ENCODE assay signal across 9 cellular contexts in the genomic region with DNA sequence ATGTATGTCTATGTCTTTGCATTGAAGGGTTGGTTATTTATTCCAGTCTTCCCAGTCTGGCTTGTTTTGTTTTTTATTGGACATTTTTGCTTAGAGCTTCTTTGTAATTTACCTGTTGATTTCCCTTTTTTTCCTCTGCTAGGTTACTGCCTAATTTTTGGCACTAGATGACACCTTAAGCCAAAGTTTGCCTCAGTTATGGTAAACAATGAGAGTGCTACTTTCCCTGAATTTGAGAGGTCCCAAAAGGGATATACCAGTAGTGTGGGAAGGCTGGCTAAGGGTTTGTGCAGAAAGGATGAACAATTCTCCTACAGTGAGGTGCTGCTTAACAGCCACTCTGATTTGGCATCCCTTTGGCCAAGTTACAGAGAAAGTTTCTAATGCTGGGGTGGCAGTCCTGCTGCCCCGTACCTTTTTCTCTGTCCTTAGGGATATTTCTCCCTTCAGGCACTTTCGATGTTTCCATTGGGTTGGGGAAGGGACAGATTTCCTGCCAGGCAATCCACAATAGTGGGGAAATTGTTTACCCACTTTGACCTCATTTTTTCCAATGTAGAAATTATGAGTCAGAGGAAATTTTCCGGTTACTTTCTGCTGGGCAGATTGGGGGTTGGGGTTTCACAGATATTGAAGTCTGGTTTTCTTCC.
DNase-seq lines count a peak whose midpoint lies in the region; ATAC-seq and TF ChIP-seq lines count a peak whose summit lies in the region.
"Had no signal": no experiment of that assay in that cellular context is flagged by ENCODE, and none has a peak within 500 bp of the region (broad histone marks: within the 10 kb centered on the region; RNA-seq: fewer than 3 reads in every experiment).

No MANE protein-coding gene starts in this region.

- POLR2A ChIA-PET in PC-9 (lab: Charles Lee; ENCODE audit: unreplicated experiment), result no interaction called here
- POLR2A ChIA-PET in A673 (lab: Charles Lee; ENCODE audit: low non-redundant PET), result no interaction called here

- H3K27me3 ChIP-seq in PC-9 (ENCODE audit: insufficient read depth, low read depth) (no peaks in the 10 kb centered on the region), muscle layer of duodenum (ENCODE audit: low read depth, low read length) (no peaks in the 10 kb centered on the region), A673 (replicated peaks; ENCODE audit: insufficient read depth, low read depth, low read length, poor library complexity) (no peaks in the 10 kb centered on the region)
- H3K27me3 ChIP-seq: heart left ventricle had no signal

- ATAC-seq in sciatic nerve (no peak), GM21360 (IDR thresholded peaks at IDR 0.05; ENCODE audit: unreplicated experiment) (no peak)

- DNase-seq in AG20443 (ENCODE audit: low spot score), result peak; percentile 60
- peak; percentile 41 to 88 for DNase-seq in PC-9
- DNase-seq in epithelial cell of esophagus (ENCODE audit: low read depth), result peak; percentile 80
- DNase-seq in sciatic nerve (ENCODE audit: low spot score), result no peak
- DNase-seq in A673 (ENCODE audit: low spot score), result no peak
- no peak for DNase-seq in caudate nucleus (lab: John Stamatoyannopoulos, UW)
- DNase-seq: heart left ventricle had no signal

- no peaks in the 10 kb centered on the region for H3K9me2 ChIP-seq in PC-9 (ENCODE audit: insufficient read depth)

- BruUV-seq in PC-9 (replicated peaks; lab: Mats Ljungman, UMichigan) (TSS peak; percentile 89), A673 (replicated peaks; lab: Mats Ljungman, UMichigan) (no TSS peak)

- peak overlapping the region; percentile 5; the same call in 1 of the 2 replicates for H2AFZ ChIP-seq in PC-9

- intact Hi-C loops in PC-9 (cut with micrococcal nuclease; ENCODE audit: unreplicated experiment) (loop anchor here (1.0 to 5.0 kb wide), 4 partner anchors 24 to 110 kb away; no protein-coding TSS in a partner anchor), sciatic nerve (cut with DNase I) (loop anchor here (2.0 kb wide), 1 partner anchor 361 kb away; no protein-coding TSS in a partner anchor), A673 (cut with micrococcal nuclease; ENCODE audit: unreplicated experiment) (no loop called here)

- H3K9me3 ChIP-seq in PC-9 (ENCODE audit: insufficient read depth, low read depth) (peaks cover 8% of the 10 kb centered on the region), muscle layer of duodenum (ENCODE audit: control insufficient read depth in 1 of 2, low read length in 2 of 2) (no peaks in the 10 kb centered on the region), A673 (ENCODE audit: low read depth, low read length, poor library complexity, severe bottlenecking) (peaks cover 8% of the 10 kb centered on the region)

- peaks cover 18% of the 10 kb centered on the region for H3F3A ChIP-seq in PC-9 (ENCODE audit: insufficient read depth, low read depth)

- H4K20me1 ChIP-seq in PC-9 (ENCODE audit: insufficient read depth), result no peaks in the 10 kb centered on the region

- CTCF ChIA-PET in PC-9 (lab: Charles Lee) (no interaction called here), A673 (lab: Charles Lee) (no interaction called here)

- H3K36me3 ChIP-seq in PC-9 (ENCODE audit: low read depth) (peaks cover 13% of the 10 kb centered on the region), muscle layer of duodenum (ENCODE audit: control insufficient read depth in 1 of 2, insufficient read depth in 2 of 2, low read length in 2 of 2) (no peaks in the 10 kb centered on the region), A673 (ENCODE audit: insufficient read depth, low read length, poor library complexity, severe bottlenecking) (no peaks in the 10 kb centered on the region)

- H3K79me2 ChIP-seq in PC-9 (ENCODE audit: low read depth), result peaks cover 3% of the 10 kb centered on the region; the same call in 1 of the 2 replicates

- H3K4me1 ChIP-seq in PC-9 (replicated peaks; ENCODE audit: insufficient read depth), result peaks cover 51% of the 10 kb centered on the region
- no peaks in the 10 kb centered on the region for H3K4me1 ChIP-seq in muscle layer of duodenum (ENCODE audit: control insufficient read depth in 1 of 2, insufficient read depth in 2 of 2, low read length in 2 of 2)
- no peaks in the 10 kb centered on the region for H3K4me1 ChIP-seq in A673 (ENCODE audit: insufficient read depth, low read length, poor library complexity, severe bottlenecking)

- TF ChIP-seq CTCF in PC-9 (conservative IDR thresholded peaks at IDR 0.05), result no peak
- no peak for TF ChIP-seq CTCF in epithelial cell of esophagus (IDR thresholded peaks at IDR 0.05; ENCODE audit: insufficient read depth, low read depth, low read length, missing control alignments)
- no peak for TF ChIP-seq CTCF in A673 (conservative IDR thresholded peaks at IDR 0.05; ENCODE audit: low read depth, low read length)

- peak overlapping the region; percentile 44; the same call in 1 of the 2 replicates for H3K4me3 ChIP-seq in PC-9
- H3K4me3 ChIP-seq in epithelial cell of esophagus (ENCODE audit: low read length), result no peak overlapping the region
- no peak overlapping the region for H3K4me3 ChIP-seq in muscle layer of duodenum (ENCODE audit: low read depth in 1 of 2, low read length in 2 of 2)
- no peak overlapping the region for H3K4me3 ChIP-seq in A673 (ENCODE audit: low read depth, low read length, poor library complexity, severe bottlenecking)
- H3K4me3 ChIP-seq: heart left ventricle had no signal

- H3K4me2 ChIP-seq in PC-9, result peak overlapping the region; percentile 78

- H3K27ac ChIP-seq in PC-9 (peak overlapping the region; percentile 100), muscle layer of duodenum (ENCODE audit: low read length) (peak overlapping the region; percentile 62), A673 (ENCODE audit: low read depth, low read length, poor library complexity, severe bottlenecking) (no peak overlapping the region), caudate nucleus (ENCODE audit: low read depth, low read length) (no peak overlapping the region)

Comparison
In these comparisons a context has a peak if more than half of its experiments do, and no peak if none do; other contexts are left out.
1. DNase-seq: peak in AG20443 (single experiment), PC-9 (2 of 2) and epithelial cell of esophagus (single experiment); none in sciatic nerve (single experiment), A673 (single experiment) and caudate nucleus (0 of 61).
2. H3K27ac ChIP-seq: peak in PC-9 (single experiment) and muscle layer of duodenum (single experiment); none in A673 (single experiment) and caudate nucleus (single experiment).